In genomic region chr21:36700961-36701911, GRCh38 we compare ENCODE assay signal across 10 cellular contexts. TPM values are rescaled to one million over a fixed set of nuclear protein-coding genes. Genes with fewer than 3 reads are reported as not detected.
DNase-seq lines count a peak whose midpoint lies in the region; ATAC-seq, FAIRE-seq and TF ChIP-seq lines count a peak whose summit lies in the region.
"Had no signal": no experiment of that assay in that cellular context is flagged by ENCODE, and none has a peak within 500 bp of the region (broad histone marks: within the 10 kb centered on the region; RNA-seq: fewer than 3 reads in every experiment).

No MANE protein-coding gene starts in this region.

- H3K27ac ChIP-seq in K562 (ENCODE audit: extremely low read depth, low read depth, low read length) (no peak overlapping the region), mesodermal cell (ENCODE audit: low read depth, low read length, severe bottlenecking) (no peak overlapping the region)
- H3K27ac ChIP-seq: pancreas had no signal

- no peak for TF ChIP-seq POLR2A in K562 (conservative IDR thresholded peaks at IDR 0.05)

- H3K4me1 ChIP-seq in K562 (replicated peaks in 1 of 2; ENCODE audit: control insufficient read depth in 2 of 2, insufficient read depth in 2 of 2, low read length in 2 of 2) (peaks cover 0 to 43% of the 10 kb centered on the region in 2 experiments; a peak in 2 of 5 replicates), mesodermal cell (ENCODE audit: control insufficient read depth, insufficient read depth, low read length, poor library complexity, severe bottlenecking) (peaks cover 40% of the 10 kb centered on the region)

- WGBS in K562 (ENCODE audit: insufficient coverage, low coverage, missing lambda C conversion rate), result 19% methylated on average over 61 of the region's 72 CpGs
- WGBS in mesodermal cell (ENCODE audit: insufficient coverage in 2 of 2), 2 experiments, result 1 to 2% methylated on average over 65 to 72 of the region's 72 CpGs

- H3K9me3 ChIP-seq in K562 (replicated peaks; ENCODE audit: control insufficient read depth, insufficient read depth, low read depth, low read length), result no peaks in the 10 kb centered on the region
- no peaks in the 10 kb centered on the region for H3K9me3 ChIP-seq in mesodermal cell (ENCODE audit: control insufficient read depth, low read length)
- H3K9me3 ChIP-seq: pancreas had no signal

- no peaks in the 10 kb centered on the region for H3K79me2 ChIP-seq in K562 (ENCODE audit: control insufficient read depth, insufficient read depth, low read length)

- in situ Hi-C loops in K562 (cut with MboI) (no loop called here), ACHN (cut with HindIII; ENCODE audit: low pct_ligation_motif_present, low pct_unique_long_range_greater_than_20kb, low sequenced_read_pairs) (no loop called here)

- intact Hi-C loops in K562 (cut with micrococcal nuclease), result no loop called here

- CTCF ChIA-PET in K562 (lab: Yijun Ruan, JAX; ENCODE audit: low intra/inter-chr PET ratio), result no interaction called here

- FAIRE-seq in K562 (lab: Jason Lieb, UNC), result no peak
- FAIRE-seq: endometrium, pancreas had no signal

- H2AFZ ChIP-seq in K562 (ENCODE audit: low read depth, low read length), result no peak overlapping the region

- H3K36me3 ChIP-seq in K562 (ENCODE audit: control insufficient read depth, insufficient read depth, low read length) (no peaks in the 10 kb centered on the region), mesodermal cell (ENCODE audit: control insufficient read depth, insufficient read depth, low read length) (no peaks in the 10 kb centered on the region)
- H3K36me3 ChIP-seq: pancreas had no signal

- no peaks in the 10 kb centered on the region for H3K9me1 ChIP-seq in K562 (ENCODE audit: control insufficient read depth, insufficient read depth, low read length)

- ATAC-seq in K562, result no peak

- TF ChIP-seq CTCF in K562 (IDR thresholded peaks at IDR 0.05 in 2 of 3, conservative IDR thresholded peaks at IDR 0.05 in 1 of 3; ENCODE audit: insufficient read depth in 2 of 3, low read depth in 1 of 3, low read length in 3 of 3), result no peak
- no peak for TF ChIP-seq CTCF in foreskin fibroblast (IDR thresholded peaks at IDR 0.05; ENCODE audit: low read depth, low read length)

- no TSS peak for BruUV-seq in K562 (replicated peaks; lab: Mats Ljungman, UMichigan)

- H3K27me3 ChIP-seq in K562 (ENCODE audit: control insufficient read depth in 2 of 2, insufficient read depth in 2 of 2, low read length in 2 of 2), result peaks cover 77 to 98% of the 10 kb centered on the region in 2 experiments

- DNase-seq in stimulated activated CD4-positive, alpha-beta T cell treated with anti-CD3 and anti-CD28 coated beads, Interleukin-15, amount 100 ng/mL, for 24 hours, result peak; percentile 23
- DNase-seq in stimulated activated CD4-positive, alpha-beta T cell treated with anti-CD3 and anti-CD28 coated beads, Interleukin-12 subunit alpha, Interleukin-12 subunit beta, amount 100 ng/mL, for 4 hours, result no peak
- DNase-seq in K562 (ENCODE audit: extremely low read depth in 1 of 4, low spot score in 3 of 4) (peak in 1 of 4 experiments; percentile 12), foreskin fibroblast (no peak), NCI-H446 treated with DMSO at 0.1 percent for 48 hours (lab: John Stamatoyannopoulos, UW) (no peak), ACHN (no peak)
- no peak for DNase-seq in stimulated activated naive CD4-positive, alpha-beta T cell treated with Interleukin-2 at 50 U/mL for 16 hours (lab: John Stamatoyannopoulos, UW)

- TF ChIP-seq RAD21 in K562 (CRISPR knock-in tag; conservative IDR thresholded peaks at IDR 0.05 in 1 of 2, IDR thresholded peaks at IDR 0.05 in 1 of 2), result no peak

- TF ChIP-seq EP300 in K562 (IDR thresholded peaks at IDR 0.05; ENCODE audit: low read length), result no peak

- POLR2A ChIA-PET in K562 (lab: Yijun Ruan, JAX), result interaction anchor here (0.6 kb wide), 1 partner anchor 62 kb away, joined by 3 read pairs; no protein-coding TSS in a partner anchor

- no peak overlapping the region for H3K9ac ChIP-seq in K562 (ENCODE audit: insufficient read depth in 1 of 2, low read depth in 2 of 2, low read length in 2 of 2)

- no peak overlapping the region for H3K4me2 ChIP-seq in K562 (ENCODE audit: insufficient read depth, low read length)

- peaks cover 14% of the 10 kb centered on the region for H4K20me1 ChIP-seq in K562 (replicated peaks; ENCODE audit: control insufficient read depth, insufficient read depth, low read length)

- H3K4me3 ChIP-seq in K562 (no peak overlapping the region), mesodermal cell (ENCODE audit: extremely low read depth, insufficient read depth, low read length, poor library complexity, severe bottlenecking) (peak overlapping the region; percentile 35), foreskin fibroblast (ENCODE audit: low read depth in 1 of 2, low read length in 2 of 2) (no peak overlapping the region)

TF ChIP-seq in K562, 482 proteins besides CTCF, POLR2A, EP300 and RAD21:
- no peak for TF ChIP-seq TBP (optimal IDR thresholded peaks at IDR 0.05; ENCODE audit: low read depth, low read length)
- no peak for TF ChIP-seq ZNF830 (CRISPR knock-in tag; IDR thresholded peaks at IDR 0.05)
- TF ChIP-seq LARP7 (IDR thresholded peaks at IDR 0.05), result no peak
- TF ChIP-seq RBM14 (IDR thresholded peaks at IDR 0.05; ENCODE audit: borderline replicate concordance, insufficient read depth, low read depth, low read length), result 0 out of 2 replicates have a peak, but pooled peaks have one; percentile 22
- TF ChIP-seq FOXJ3 (CRISPR knock-in tag; IDR thresholded peaks at IDR 0.05), result no peak

RNA-seq across cellular contexts. Expression of gene SIM2, which starts 2.3 kb away (rescaled TPM):
- not detected in 2 replicates for total RNA-seq in K562 (2011; cell fraction: chromatin; rRNA removed; ENCODE audit: low replicate concordance)
- total RNA-seq in K562 (2011; cell fraction: nucleolus; rRNA removed), result not detected in 2 replicates
- not detected in 2 replicates for total RNA-seq in K562 (2011; cell fraction: nucleoplasm; rRNA removed)
- total RNA-seq in K562 (2014; rRNA removed), result not detected in 2 replicates
- not detected in 2 replicates for total RNA-seq in K562 (2014; rRNA removed; fragmentation: Illumina TruSeq; extraction: Trizol)
- not detected in 2 replicates for total RNA-seq in K562 (2015; rRNA removed; fragmentation: Illumina TruSeq; extraction: Trizol)
- total RNA-seq in K562 (2021), result 0.11 TPM in 2 replicates
- not detected in 2 replicates for polyA plus RNA-seq in K562 (2011; rRNA removed)
- not detected in 2 replicates for polyA plus RNA-seq in K562 (2011; cell fraction: cytosol; rRNA removed)
- not detected in 2 replicates for polyA plus RNA-seq in K562 (2011; cell fraction: nucleus; rRNA removed)
- 0.14 and 0.35 TPM in 2 replicates for polyA plus RNA-seq in K562 (2012)
- not detected in 2 replicates for polyA plus RNA-seq in K562 (2014; fragmentation: Illumina TruSeq; extraction: Trizol)
- polyA plus RNA-seq in K562 (2014; fragmentation: Nextera tagmentation; extraction: Ambion mirVana), result under 1 TPM; 0.07 to 0.08 TPM
- not detected in 2 replicates for polyA plus RNA-seq in K562 (2014; rRNA removed)
- not detected in 2 replicates for polyA minus RNA-seq in K562 (2011; rRNA and poly(A)+ RNA removed)
- not detected in 2 replicates for polyA minus RNA-seq in K562 (2011; cell fraction: cytosol; rRNA and poly(A)+ RNA removed)
- not detected in 2 replicates for polyA minus RNA-seq in K562 (2011; cell fraction: nucleus; rRNA and poly(A)+ RNA removed)
- 0.77 TPM for polyA plus RNA-seq in mesodermal cell (2013, experiment 1 of 2)
- polyA plus RNA-seq in mesodermal cell (2013, experiment 2 of 2), result 0.40 TPM
